In the genomic region with DNA sequence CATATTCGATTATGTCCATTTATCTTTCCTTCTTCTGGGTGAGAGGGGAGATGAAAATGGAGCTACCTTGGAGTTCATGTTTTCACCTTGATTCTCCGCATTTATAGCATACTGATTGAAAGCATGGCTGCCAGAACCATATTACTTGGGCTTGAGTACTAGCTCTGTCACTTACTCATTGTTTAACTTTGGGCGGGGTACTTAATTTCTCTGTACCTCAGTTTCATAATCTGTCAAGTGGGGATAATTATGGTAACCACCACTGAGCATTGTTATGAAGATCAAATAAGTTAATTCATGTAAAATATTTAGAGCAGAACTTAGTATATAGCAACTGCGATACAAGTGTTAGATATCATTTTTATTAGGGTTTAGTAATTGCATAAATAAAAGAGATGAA, we compare ENCODE assay signal across 1 cellular context.
TF ChIP-seq lines count a peak whose summit lies in the region.

No MANE protein-coding gene starts in this region.

TF ChIP-seq in IMR-90, 13 proteins besides CTCF, POLR2A, EP300 and RAD21:
- TF ChIP-seq RCOR1 (IDR thresholded peaks at IDR 0.05; ENCODE audit: insufficient replicate concordance, low read length) (no peak), NFE2L2 (IDR thresholded peaks at IDR 0.05; ENCODE audit: low read depth, low read length) (no peak), MAZ (IDR thresholded peaks at IDR 0.05; ENCODE audit: borderline replicate concordance, low read depth, low read length) (no peak), SMC3 (IDR thresholded peaks at IDR 0.05; ENCODE audit: low read depth, low read length) (no peak), MXI1 (IDR thresholded peaks at IDR 0.05; ENCODE audit: borderline replicate concordance, low read depth, low read length) (no peak), RFX5 (IDR thresholded peaks at IDR 0.05; ENCODE audit: low read depth, low read length) (no peak), CEBPB (IDR thresholded peaks at IDR 0.05; ENCODE audit: low read depth, low read length) (no peak), FOS (IDR thresholded peaks at IDR 0.05; ENCODE audit: low read depth, low read length) (no peak), ELK1 (IDR thresholded peaks at IDR 0.05; ENCODE audit: borderline replicate concordance, low read depth, low read length) (no peak), MAFK (IDR thresholded peaks at IDR 0.05; ENCODE audit: low read depth, low read length) (no peak), BHLHE40 (IDR thresholded peaks at IDR 0.05; ENCODE audit: low read depth, low read length) (no peak), CHD1 (IDR thresholded peaks at IDR 0.05; ENCODE audit: low read depth, low read length) (no peak)
- TF ChIP-seq, protein P1, sequence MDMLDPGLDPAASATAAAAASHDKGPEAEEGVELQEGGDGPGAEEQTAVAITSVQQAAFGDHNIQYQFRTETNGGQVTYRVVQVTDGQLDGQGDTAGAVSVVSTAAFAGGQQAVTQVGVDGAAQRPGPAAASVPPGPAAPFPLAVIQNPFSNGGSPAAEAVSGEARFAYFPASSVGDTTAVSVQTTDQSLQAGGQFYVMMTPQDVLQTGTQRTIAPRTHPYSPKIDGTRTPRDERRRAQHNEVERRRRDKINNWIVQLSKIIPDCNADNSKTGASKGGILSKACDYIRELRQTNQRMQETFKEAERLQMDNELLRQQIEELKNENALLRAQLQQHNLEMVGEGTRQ (IDR thresholded peaks at IDR 0.05; ENCODE audit: low read depth, low read length): no peak
